Comparison of ENCODE assay signal across 8 cellular contexts in the genomic region with DNA sequence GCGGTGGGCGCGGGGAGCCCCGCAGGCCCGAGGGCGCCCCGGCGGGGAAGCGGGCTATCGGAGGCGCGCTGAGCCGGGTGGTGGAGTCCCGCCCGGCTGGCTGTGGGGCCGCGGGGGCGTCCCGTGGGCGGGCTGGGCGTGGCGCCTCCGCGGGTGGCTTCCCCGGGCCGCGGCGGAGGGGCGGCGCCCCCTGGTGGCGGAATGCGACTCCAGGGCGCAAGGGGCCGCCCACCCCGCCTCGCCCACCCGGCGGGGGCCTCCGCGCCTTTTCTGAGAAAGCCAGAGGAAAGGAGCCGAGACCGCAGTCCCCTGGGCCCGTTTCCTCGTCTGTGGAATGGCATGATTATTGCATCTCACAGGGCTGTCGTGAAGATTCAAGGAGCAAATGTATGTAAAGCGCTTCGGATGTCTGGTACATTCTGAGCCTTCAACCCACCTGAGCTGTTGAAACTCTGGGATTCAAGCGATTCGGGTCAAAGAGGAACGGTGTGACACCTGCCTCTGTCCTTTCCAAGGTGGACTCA.
DNase-seq lines count a peak whose midpoint lies in the region; ATAC-seq, FAIRE-seq and TF ChIP-seq lines count a peak whose summit lies in the region.

No MANE protein-coding gene starts in this region.

- H3K27ac ChIP-seq in 22Rv1 = no peak overlapping the region

- H3K4me3 ChIP-seq in skeletal muscle cell (ENCODE audit: low read depth, low read length) = peak overlapping the region; percentile 50

- peak; percentile 71 for ATAC-seq in HG03159 (IDR thresholded peaks at IDR 0.05; ENCODE audit: unreplicated experiment)
- ATAC-seq in activated naive CD8-positive, alpha-beta T cell treated with anti-CD3 and anti-CD28 coated beads, Interleukin-2, amount 50 U/mL, for 24 hours = peak; percentile 62

- peak; percentile 98 for TF ChIP-seq CTCF in 22Rv1 (IDR thresholded peaks at IDR 0.05)

- peaks cover 9% of the 10 kb centered on the region for H3K4me1 Mint-ChIP-seq in activated naive CD8-positive, alpha-beta T cell treated with anti-CD3 and anti-CD28 coated beads, Interleukin-2, amount 50 U/mL, for 24 hours

- H3K4me3 Mint-ChIP-seq in activated naive CD8-positive, alpha-beta T cell treated with anti-CD3 and anti-CD28 coated beads, Interleukin-2, amount 50 U/mL, for 24 hours = peak overlapping the region; percentile 57

- H3K36me3 Mint-ChIP-seq in activated naive CD8-positive, alpha-beta T cell treated with anti-CD3 and anti-CD28 coated beads, Interleukin-2, amount 50 U/mL, for 24 hours (ENCODE audit: low read depth) = no peaks in the 10 kb centered on the region

- no peaks in the 10 kb centered on the region for H3K9me3 Mint-ChIP-seq in activated naive CD8-positive, alpha-beta T cell treated with anti-CD3 and anti-CD28 coated beads, Interleukin-2, amount 50 U/mL, for 24 hours

- no peak overlapping the region for H3K27ac Mint-ChIP-seq in activated naive CD8-positive, alpha-beta T cell treated with anti-CD3 and anti-CD28 coated beads, Interleukin-2, amount 50 U/mL, for 24 hours

- DNase-seq in GM18507 (ENCODE audit: extremely low spot score, insufficient read length, low read depth) (peak; percentile 78), T follicular helper cell (ENCODE audit: low read depth) (peak; percentile 59), hypothalamus (lab: John Stamatoyannopoulos, UW) (peak in 27 of 51 donors; percentile 13 to 76 (median 35)), skeletal muscle cell (ENCODE audit: low read depth) (no peak), HPDE6-E6E7 (ENCODE audit: extremely low spot score) (no peak)
- peak; percentile 76 for DNase-seq in activated naive CD8-positive, alpha-beta T cell treated with anti-CD3 and anti-CD28 coated beads, Interleukin-2, amount 50 U/mL, for 24 hours

- H3K27me3 Mint-ChIP-seq in activated naive CD8-positive, alpha-beta T cell treated with anti-CD3 and anti-CD28 coated beads, Interleukin-2, amount 50 U/mL, for 24 hours = peaks cover 12% of the 10 kb centered on the region

- FAIRE-seq in GM18507 (lab: Jason Lieb, UNC) = no peak

Comparison
In these comparisons a context has a peak if more than half of its experiments do, and no peak if none do; other contexts are left out.
1. DNase-seq: peak in GM18507 (single experiment), T follicular helper cell (single experiment), activated naive CD8-positive, alpha-beta T cell treated with anti-CD3 and anti-CD28 coated beads, Interleukin-2, amount 50 U/mL, for 24 hours (single experiment) and hypothalamus (27 of 51); none in skeletal muscle cell (single experiment) and HPDE6-E6E7 (single experiment).